In the genomic region with DNA sequence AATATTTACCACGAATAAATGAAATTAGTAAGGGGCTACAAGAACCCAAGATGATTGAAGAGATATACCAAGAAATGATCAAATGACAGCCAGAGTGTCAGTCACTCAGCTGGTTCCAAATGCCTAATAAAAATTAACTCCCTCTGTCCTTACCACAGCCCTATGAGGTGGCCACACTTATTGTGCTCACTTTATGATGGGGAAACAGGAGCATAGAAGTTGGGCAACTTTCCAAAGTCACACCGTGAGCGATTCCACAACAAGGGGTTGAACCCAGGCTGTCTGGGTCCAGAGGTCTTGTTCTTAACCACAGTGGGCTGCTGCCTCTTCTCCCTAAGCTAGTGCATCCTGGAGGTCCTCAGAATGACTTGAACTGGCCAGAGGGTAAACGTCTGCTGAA, we compare ENCODE assay signal across 3 cellular contexts. TPM values are rescaled to one million over a fixed set of nuclear protein-coding genes. Genes with fewer than 3 reads are reported as not detected.
"Had no signal": no experiment of that assay in that cellular context is flagged by ENCODE, and none has a peak within 500 bp of the region (broad histone marks: within the 10 kb centered on the region; RNA-seq: fewer than 3 reads in every experiment).

No MANE protein-coding gene starts in this region.

RNA-seq across cellular contexts. Expression of a gene that starts 31.6 kb away (rescaled TPM):
- total RNA-seq: LHCN-M2, MCF 10A, NCI-H460 had no signal

RNA-seq across cellular contexts. Expression of a gene that starts 59.1 kb away (rescaled TPM):
- total RNA-seq: LHCN-M2, MCF 10A, NCI-H460 had no signal
